ENCODE assay signal across 12 cellular contexts in genomic region chr4:152399246-152399645, GRCh38.
DNase-seq lines count a peak whose midpoint lies in the region; ATAC-seq, FAIRE-seq and TF ChIP-seq lines count a peak whose summit lies in the region.
"Had no signal": no experiment of that assay in that cellular context is flagged by ENCODE, and none has a peak within 500 bp of the region (broad histone marks: within the 10 kb centered on the region; RNA-seq: fewer than 3 reads in every experiment).

No MANE protein-coding gene starts in this region.

- H3K4me1 ChIP-seq in keratinocyte (ENCODE audit: control insufficient read depth, extremely low read depth, insufficient read depth, low read length) = no peaks in the 10 kb centered on the region
- H3K4me1 ChIP-seq: pancreas had no signal

- H3K4me2 ChIP-seq in keratinocyte (ENCODE audit: control insufficient read depth, extremely low read depth, insufficient read depth, low read depth, low read length) = no peak overlapping the region

- H3K9me3 ChIP-seq in keratinocyte (ENCODE audit: control insufficient read depth, low read depth, low read length) = no peaks in the 10 kb centered on the region
- H3K9me3 ChIP-seq: pancreas had no signal

- no peaks in the 10 kb centered on the region for H3K36me3 ChIP-seq in keratinocyte (ENCODE audit: control insufficient read depth in 2 of 2, extremely low read depth in 1 of 2, insufficient read depth in 2 of 2, low read length in 2 of 2)
- H3K36me3 ChIP-seq: brain microvascular endothelial cell, pancreas had no signal

- peaks cover 7% of the 10 kb centered on the region for H3K79me2 ChIP-seq in keratinocyte (ENCODE audit: control insufficient read depth, insufficient read depth, low read length)

- no peak overlapping the region for H3K27ac ChIP-seq in keratinocyte (ENCODE audit: control insufficient read depth, insufficient read depth, low read length)
- H3K27ac ChIP-seq: brain microvascular endothelial cell, pancreas had no signal

- intact Hi-C loops in left ventricle myocardium superior (cut with micrococcal nuclease) = no loop called here

- no peak overlapping the region for H3K4me3 ChIP-seq in keratinocyte (ENCODE audit: control insufficient read depth in 2 of 3, extremely low read depth in 1 of 3, insufficient read depth in 2 of 3, low read depth in 1 of 3, low read length in 3 of 3)
- H3K4me3 ChIP-seq: pancreas had no signal

- dilution Hi-C loops in keratinocyte (cut with MboI; ENCODE audit: extremely low pct_ligation_motif_present, low sequenced_read_pairs) = no loop called here

- FAIRE-seq in GM12892 (lab: Jason Lieb, UNC) (peak; percentile 24), keratinocyte (lab: Jason Lieb, UNC) (peak; percentile 71)

- H2AFZ ChIP-seq in keratinocyte (ENCODE audit: control insufficient read depth, low read length) = no peak overlapping the region

- no peaks in the 10 kb centered on the region for H3K9me1 ChIP-seq in keratinocyte (ENCODE audit: control insufficient read depth, extremely low read depth, insufficient read depth, low read length)

- no peak for TF ChIP-seq CTCF in keratinocyte (optimal IDR thresholded peaks at IDR 0.05 in 1 of 3, IDR thresholded peaks at IDR 0.05 in 1 of 3, conservative IDR thresholded peaks at IDR 0.05 in 1 of 3; ENCODE audit: extremely low read depth in 1 of 3, insufficient read depth in 2 of 3, low read length in 3 of 3)

- TF ChIP-seq POLR2A in GM12892 (IDR thresholded peaks at IDR 0.05; ENCODE audit: low read depth, low read length) = no peak

- H3K9ac ChIP-seq in keratinocyte (ENCODE audit: control insufficient read depth, extremely low read depth, insufficient read depth, low read length) = no peak overlapping the region

- H4K20me1 ChIP-seq in keratinocyte (ENCODE audit: control insufficient read depth, extremely low read depth, insufficient read depth, low read length) = no peaks in the 10 kb centered on the region

- DNase-seq in GM12892 (ENCODE audit: insufficient read length) (no peak), NOMO-1 treated with DMSO at 0.1 percent for 48 hours (lab: John Stamatoyannopoulos, UW; ENCODE audit: unreplicated experiment) (peak; percentile 93), keratinocyte (ENCODE audit: low read depth, low spot score) (no peak), NCI-H1048 (lab: John Stamatoyannopoulos, UW) (no peak), left ventricle myocardium superior (no peak), left lobe of liver (ENCODE audit: low spot score) (no peak), iPS-NIHi7 (ENCODE audit: extremely low spot score) (no peak)
- DNase-seq: brain microvascular endothelial cell, left colon, NCI-H2107, pancreas had no signal

- H3K27me3 ChIP-seq in keratinocyte (ENCODE audit: control insufficient read depth, extremely low read depth, insufficient read depth, low read length) = no peaks in the 10 kb centered on the region
- H3K27me3 ChIP-seq: brain microvascular endothelial cell, pancreas had no signal

- ATAC-seq in HG02623 (IDR thresholded peaks at IDR 0.05; ENCODE audit: unreplicated experiment) = peak; percentile 59
- ATAC-seq in left ventricle myocardium superior = no peak
- no peak for ATAC-seq in left lobe of liver
- ATAC-seq: left colon, pancreas had no signal
